1 cellular context compared by ENCODE assay signal in genomic region chr6:43282636-43283513, GRCh38.
TF ChIP-seq lines count a peak whose summit lies in the region.

No MANE protein-coding gene starts in this region.

TF ChIP-seq in HepG2, 621 proteins besides CTCF, POLR2A, EP300 and RAD21:
- TF ChIP-seq GABPB1 (CRISPR knock-in tag; IDR thresholded peaks at IDR 0.05): 0 out of 2 replicates have a peak, but pooled peaks have one; percentile 5
- peak; percentile 16; the same call in 1 of the 2 replicates for TF ChIP-seq ZNF687 (CRISPR knock-in tag; IDR thresholded peaks at IDR 0.05)
- no peak for TF ChIP-seq NR2F1 (CRISPR knock-in tag; IDR thresholded peaks at IDR 0.05)
